1 cellular context compared by ENCODE assay signal in the genomic region with DNA sequence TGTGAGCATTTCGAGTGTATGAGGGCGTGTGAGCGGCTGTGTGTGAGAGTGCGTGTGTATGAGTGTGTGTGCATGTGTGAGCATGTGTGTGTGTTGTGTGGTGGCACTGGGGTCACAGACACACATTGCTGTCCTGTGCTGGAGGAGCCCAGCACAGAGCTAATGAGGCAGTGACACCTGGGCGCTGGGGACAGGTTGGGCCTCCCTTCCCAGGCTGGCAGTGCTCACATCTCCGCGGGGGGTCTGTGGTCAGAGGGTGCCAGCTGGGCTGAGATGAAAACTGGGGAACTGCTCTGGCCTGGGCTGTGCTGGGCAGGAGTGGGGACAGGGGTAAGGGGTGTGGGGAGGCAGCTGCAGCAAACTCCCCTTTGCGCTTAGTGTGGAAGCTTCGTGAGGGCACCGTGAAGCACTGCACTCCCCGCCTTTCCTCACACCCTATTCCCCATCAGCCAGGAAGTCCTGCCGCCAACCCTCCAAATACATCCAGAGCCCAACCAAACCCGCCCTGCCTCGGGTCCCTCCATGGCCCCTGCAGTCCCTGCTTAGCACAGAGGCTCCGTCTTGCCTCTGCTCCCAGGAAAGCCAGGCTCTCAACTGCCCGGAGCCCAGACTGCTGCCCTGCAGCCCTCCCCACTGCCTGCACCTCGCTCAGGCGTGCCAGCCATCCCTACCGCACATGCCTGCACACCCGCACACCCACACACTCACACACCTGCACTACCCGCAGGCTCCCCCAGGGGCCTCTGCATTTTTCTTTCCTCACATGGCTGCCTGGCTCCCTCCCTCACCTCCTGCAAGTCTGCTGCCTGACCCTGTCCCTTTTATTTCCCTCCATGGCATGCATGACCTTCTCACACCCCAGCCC.
TF ChIP-seq lines count a peak whose summit lies in the region.

No MANE protein-coding gene starts in this region.

TF ChIP-seq in SK-N-SH treated with all-trans-retinoic acid at 6 μM for 48 hours, 23 proteins besides CTCF, POLR2A, EP300 and RAD21:
- TF ChIP-seq, protein P1, sequence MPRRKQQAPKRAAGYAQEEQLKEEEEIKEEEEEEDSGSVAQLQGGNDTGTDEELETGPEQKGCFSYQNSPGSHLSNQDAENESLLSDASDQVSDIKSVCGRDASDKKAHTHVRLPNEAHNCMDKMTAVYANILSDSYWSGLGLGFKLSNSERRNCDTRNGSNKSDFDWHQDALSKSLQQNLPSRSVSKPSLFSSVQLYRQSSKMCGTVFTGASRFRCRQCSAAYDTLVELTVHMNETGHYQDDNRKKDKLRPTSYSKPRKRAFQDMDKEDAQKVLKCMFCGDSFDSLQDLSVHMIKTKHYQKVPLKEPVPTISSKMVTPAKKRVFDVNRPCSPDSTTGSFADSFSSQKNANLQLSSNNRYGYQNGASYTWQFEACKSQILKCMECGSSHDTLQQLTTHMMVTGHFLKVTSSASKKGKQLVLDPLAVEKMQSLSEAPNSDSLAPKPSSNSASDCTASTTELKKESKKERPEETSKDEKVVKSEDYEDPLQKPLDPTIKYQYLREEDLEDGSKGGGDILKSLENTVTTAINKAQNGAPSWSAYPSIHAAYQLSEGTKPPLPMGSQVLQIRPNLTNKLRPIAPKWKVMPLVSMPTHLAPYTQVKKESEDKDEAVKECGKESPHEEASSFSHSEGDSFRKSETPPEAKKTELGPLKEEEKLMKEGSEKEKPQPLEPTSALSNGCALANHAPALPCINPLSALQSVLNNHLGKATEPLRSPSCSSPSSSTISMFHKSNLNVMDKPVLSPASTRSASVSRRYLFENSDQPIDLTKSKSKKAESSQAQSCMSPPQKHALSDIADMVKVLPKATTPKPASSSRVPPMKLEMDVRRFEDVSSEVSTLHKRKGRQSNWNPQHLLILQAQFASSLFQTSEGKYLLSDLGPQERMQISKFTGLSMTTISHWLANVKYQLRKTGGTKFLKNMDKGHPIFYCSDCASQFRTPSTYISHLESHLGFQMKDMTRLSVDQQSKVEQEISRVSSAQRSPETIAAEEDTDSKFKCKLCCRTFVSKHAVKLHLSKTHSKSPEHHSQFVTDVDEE (CRISPR knock-in tag; IDR thresholded peaks at IDR 0.05), result no peak
- no peak for TF ChIP-seq PPARA (CRISPR knock-in tag; IDR thresholded peaks at IDR 0.05; ENCODE audit: borderline replicate concordance)
- no peak for TF ChIP-seq ZNF565 (CRISPR knock-in tag; conservative IDR thresholded peaks at IDR 0.05; ENCODE audit: low read depth)
- TF ChIP-seq BACH2 (CRISPR knock-in tag; IDR thresholded peaks at IDR 0.05; ENCODE audit: borderline replicate concordance), result no peak
- no peak for TF ChIP-seq ESRRG (CRISPR knock-in tag; IDR thresholded peaks at IDR 0.05)
- TF ChIP-seq, protein P2, sequence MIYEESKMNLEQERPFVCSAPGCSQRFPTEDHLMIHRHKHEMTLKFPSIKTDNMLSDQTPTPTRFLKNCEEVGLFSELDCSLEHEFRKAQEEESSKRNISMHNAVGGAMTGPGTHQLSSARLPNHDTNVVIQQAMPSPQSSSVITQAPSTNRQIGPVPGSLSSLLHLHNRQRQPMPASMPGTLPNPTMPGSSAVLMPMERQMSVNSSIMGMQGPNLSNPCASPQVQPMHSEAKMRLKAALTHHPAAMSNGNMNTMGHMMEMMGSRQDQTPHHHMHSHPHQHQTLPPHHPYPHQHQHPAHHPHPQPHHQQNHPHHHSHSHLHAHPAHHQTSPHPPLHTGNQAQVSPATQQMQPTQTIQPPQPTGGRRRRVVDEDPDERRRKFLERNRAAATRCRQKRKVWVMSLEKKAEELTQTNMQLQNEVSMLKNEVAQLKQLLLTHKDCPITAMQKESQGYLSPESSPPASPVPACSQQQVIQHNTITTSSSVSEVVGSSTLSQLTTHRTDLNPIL (CRISPR knock-in tag; IDR thresholded peaks at IDR 0.05; ENCODE audit: low read depth), result no peak
- TF ChIP-seq ZNF8 (CRISPR knock-in tag; IDR thresholded peaks at IDR 0.05), result no peak
- no peak for TF ChIP-seq SNAI2 (CRISPR knock-in tag; IDR thresholded peaks at IDR 0.05)
- TF ChIP-seq TOX (CRISPR knock-in tag; IDR thresholded peaks at IDR 0.05; ENCODE audit: borderline replicate concordance), result no peak
- no peak for TF ChIP-seq OSR1 (CRISPR knock-in tag; IDR thresholded peaks at IDR 0.05)
- no peak for TF ChIP-seq TCF4 (CRISPR knock-in tag; IDR thresholded peaks at IDR 0.05; ENCODE audit: borderline replicate concordance)
